Comparison of ENCODE assay signal across 8 cellular contexts in genomic region chr10:15097011-15097812, GRCh38. TPM values are rescaled to one million over a fixed set of nuclear protein-coding genes. Genes with fewer than 3 reads are reported as not detected.
DNase-seq lines count a peak whose midpoint lies in the region; ATAC-seq and TF ChIP-seq lines count a peak whose summit lies in the region.

TSS of gene RPP38 (plus strand) at chr10:15097355. CDS start at chr10:15103315, 5,960 bp downstream.

- H3K4me1 ChIP-seq in BE2C: no peaks in the 10 kb centered on the region

- CTCF ChIA-PET in activated CD4-positive, alpha-beta T cell treated with anti-CD3 and anti-CD28 coated beads for 36 hours (lab: Charles Lee): interaction anchor here (1.3 kb wide), 2 partner anchors 10 to 12 kb away, joined by 5 to 7 read pairs; no protein-coding TSS in a partner anchor

- peak within 1 kb of the TSS; percentile 86 for H3K4me3 ChIP-seq in BE2C (ENCODE audit: low read depth, low read length)

- intact Hi-C loops in activated CD4-positive, alpha-beta T cell treated with anti-CD3 and anti-CD28 coated beads for 36 hours (cut with DNase I, micrococcal nuclease): loop anchor here (1.0 to 10.0 kb wide), 13 partner anchors 9 to 600 kb away; partner anchors contain the start of genes ACBD7 (in 2 of the 2), FAM171A1 (in 2 of the 2), MEIG1 (in 2 of the 2) and SUV39H2 (in 2 of the 2)

- peak; percentile 88 for ATAC-seq in HG03439 (IDR thresholded peaks at IDR 0.05; ENCODE audit: unreplicated experiment)
- peak; percentile 95 for ATAC-seq in activated CD4-positive, alpha-beta T cell treated with anti-CD3 and anti-CD28 coated beads for 36 hours

- no peaks in the 10 kb centered on the region for H3K36me3 ChIP-seq in BE2C

- peak within 1 kb of the TSS; percentile 97 for H3K27ac Mint-ChIP-seq in activated CD4-positive, alpha-beta T cell treated with anti-CD3 and anti-CD28 coated beads for 36 hours
- peak within 1 kb of the TSS; percentile 99 for H3K27ac Mint-ChIP-seq in chondrocyte (ENCODE audit: unreplicated experiment)

- no peaks in the 10 kb centered on the region for H3K9me3 ChIP-seq in BE2C

- TF ChIP-seq CTCF in BE2C (IDR thresholded peaks at IDR 0.05; ENCODE audit: low read depth, low read length): no peak
- peak; percentile 16 for TF ChIP-seq CTCF in chondrocyte (IDR thresholded peaks at IDR 0.05)

- H3K36me3 Mint-ChIP-seq in activated CD4-positive, alpha-beta T cell treated with anti-CD3 and anti-CD28 coated beads for 36 hours (ENCODE audit: low read depth): peaks cover 28% of the 10 kb centered on the region
- peaks cover 5% of the 10 kb centered on the region for H3K36me3 Mint-ChIP-seq in chondrocyte (ENCODE audit: low read depth)

- H3K27me3 Mint-ChIP-seq in activated CD4-positive, alpha-beta T cell treated with anti-CD3 and anti-CD28 coated beads for 36 hours: no peaks in the 10 kb centered on the region
- H3K27me3 Mint-ChIP-seq in chondrocyte (ENCODE audit: low read depth): peaks cover under 1% of the 10 kb centered on the region

- H3K4me1 Mint-ChIP-seq in activated CD4-positive, alpha-beta T cell treated with anti-CD3 and anti-CD28 coated beads for 36 hours: peaks cover 22% of the 10 kb centered on the region
- H3K4me1 Mint-ChIP-seq in chondrocyte (ENCODE audit: low read depth): peaks cover 22% of the 10 kb centered on the region

- no peaks in the 10 kb centered on the region for H3K9me3 Mint-ChIP-seq in activated CD4-positive, alpha-beta T cell treated with anti-CD3 and anti-CD28 coated beads for 36 hours (ENCODE audit: low read depth)
- no peaks in the 10 kb centered on the region for H3K9me3 Mint-ChIP-seq in chondrocyte (ENCODE audit: low read depth)

- POLR2A ChIA-PET in activated CD4-positive, alpha-beta T cell treated with anti-CD3 and anti-CD28 coated beads for 36 hours (lab: Charles Lee): interaction anchor here (0.6 to 0.9 kb wide), 3 partner anchors 18 to 912 kb away, joined by 3 read pairs; no protein-coding TSS in a partner anchor

- peak within 1 kb of the TSS; percentile 87 for H3K4me3 Mint-ChIP-seq in activated CD4-positive, alpha-beta T cell treated with anti-CD3 and anti-CD28 coated beads for 36 hours
- H3K4me3 Mint-ChIP-seq in chondrocyte (ENCODE audit: unreplicated experiment): peak within 1 kb of the TSS; percentile 91

- DNase-seq in BE2C (peak; percentile 94), GM19238 (ENCODE audit: insufficient read length, low spot score) (peak; percentile 90), NCI-H510A (lab: John Stamatoyannopoulos, UW) (peak; percentile 78), chondrocyte (ENCODE audit: low spot score) (peak; percentile 99), kidney glomerular epithelial cell (lab: John Stamatoyannopoulos, UW) (peak; percentile 93)
- peak; percentile 97 for DNase-seq in activated CD4-positive, alpha-beta T cell treated with anti-CD3 and anti-CD28 coated beads for 36 hours
- peak; percentile 93 to 95 for DNase-seq in stimulated activated CD4-positive, alpha-beta T cell treated with anti-CD3 and anti-CD28 coated beads, Interleukin-15, amount 100 ng/mL, for 48 hours (ENCODE audit: low read depth in 2 of 2)

- H3K27me3 ChIP-seq in BE2C: no peaks in the 10 kb centered on the region

RNA-seq across cellular contexts. Expression of gene RPP38, which starts in this region (rescaled TPM):
- polyA plus RNA-seq in BE2C (2012; ENCODE audit: insufficient read depth, insufficient read length, low read depth): 30.3 TPM
- total RNA-seq in activated CD4-positive, alpha-beta T cell treated with anti-CD3 and anti-CD28 coated beads for 36 hours: 10 to 100 TPM; 26.1 to 27.1 TPM
- total RNA-seq in chondrocyte: 13.2 to 14.3 TPM (median 13.5 TPM) in 3 replicates

Comparison
In these comparisons a context has a peak if more than half of its experiments do, and no peak if none do; other contexts are left out.
1. Peak in every context shown above with its lines: DNase-seq, ATAC-seq and H3K4me3 ChIP-seq.